Comparison of ENCODE assay signal across 14 cellular contexts in the genomic region with DNA sequence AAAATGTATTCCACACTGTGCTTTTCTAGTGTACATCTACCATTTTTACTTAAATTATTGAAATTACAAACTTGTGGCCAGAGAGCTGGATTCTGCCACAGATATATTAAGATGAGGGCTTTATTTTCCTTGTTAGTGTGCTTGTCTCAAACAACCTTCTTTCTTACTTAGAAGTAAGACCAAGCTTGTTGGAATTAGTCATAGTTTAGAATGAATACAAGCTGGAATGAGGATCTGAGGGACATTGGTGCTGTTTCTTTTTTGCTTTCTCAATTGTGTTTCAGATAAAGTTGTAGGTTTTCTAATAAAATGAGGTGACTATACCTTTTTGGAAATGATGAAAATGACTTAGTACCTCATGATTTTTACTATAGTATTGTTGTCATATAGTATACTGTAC. TPM values are rescaled to one million over a fixed set of nuclear protein-coding genes. Genes with fewer than 3 reads are reported as not detected.
DNase-seq lines count a peak whose midpoint lies in the region; ATAC-seq, FAIRE-seq and TF ChIP-seq lines count a peak whose summit lies in the region.
"Had no signal": no experiment of that assay in that cellular context is flagged by ENCODE, and none has a peak within 500 bp of the region (broad histone marks: within the 10 kb centered on the region; RNA-seq: fewer than 3 reads in every experiment).

No MANE protein-coding gene starts in this region.

- intact Hi-C loops in pancreas (cut with DNase I): no loop called here

- H3K4me3 ChIP-seq in adipocyte (ENCODE audit: low read length): no peak overlapping the region
- no peak overlapping the region for H3K4me3 ChIP-seq in pancreas

- H3K4me1 ChIP-seq in adipocyte (ENCODE audit: control insufficient read depth, insufficient read depth, low read length) (no peaks in the 10 kb centered on the region), pancreas (no peaks in the 10 kb centered on the region)
- H3K4me1 ChIP-seq: BE2C had no signal

- no peak overlapping the region for H3K9ac ChIP-seq in adipocyte (ENCODE audit: low read length)

- TF ChIP-seq POLR2A in GM12892 (IDR thresholded peaks at IDR 0.05; ENCODE audit: low read depth, low read length): no peak

- H3K36me3 ChIP-seq in adipocyte (ENCODE audit: control insufficient read depth, insufficient read depth, low read length, severe bottlenecking): peaks cover 47% of the 10 kb centered on the region
- peaks cover 0 to 14% (median 0%) of the 10 kb centered on the region in 3 donors for H3K36me3 ChIP-seq in pancreas
- H3K36me3 ChIP-seq: BE2C had no signal

- FAIRE-seq in GM12892 (lab: Jason Lieb, UNC) (peak; percentile 17), pancreas (lab: Jason Lieb, UNC) (peak; percentile 51)
- FAIRE-seq: D721Med had no signal

- ATAC-seq in pancreas: no peak
- no peak for ATAC-seq in HG02938 (IDR thresholded peaks at IDR 0.05; ENCODE audit: unreplicated experiment)
- ATAC-seq in HG02852 (IDR thresholded peaks at IDR 0.05; ENCODE audit: unreplicated experiment): no peak
- ATAC-seq: HCT116 had no signal

- H3K9me3 ChIP-seq in adipocyte (ENCODE audit: control insufficient read depth, low read length): no peaks in the 10 kb centered on the region
- no peaks in the 10 kb centered on the region for H3K9me3 ChIP-seq in pancreas
- H3K9me3 ChIP-seq: BE2C had no signal

- no peak overlapping the region for H3K27ac ChIP-seq in pancreas
- H3K27ac ChIP-seq: C4-2B had no signal

- H3K27me3 ChIP-seq in adipocyte (replicated peaks; ENCODE audit: control insufficient read depth, insufficient read depth, low read length): no peaks in the 10 kb centered on the region
- H3K27me3 ChIP-seq in pancreas: no peaks in the 10 kb centered on the region
- H3K27me3 ChIP-seq: BE2C had no signal

- TF ChIP-seq CTCF in pancreas (IDR thresholded peaks at IDR 0.05): no peak

- peak; percentile 3 for DNase-seq in AG08396 (ENCODE audit: low spot score)
- DNase-seq in GM12892 (ENCODE audit: insufficient read length): no peak
- DNase-seq in adipocyte (ENCODE audit: low read depth): peak; percentile 9
- DNase-seq in pancreas: no peak
- no peak for DNase-seq in MV-4-11 (lab: John Stamatoyannopoulos, UW)
- DNase-seq: BE2C; CD4-positive, alpha-beta memory T cell; COR-L47; GF-D8 had no signal

RNA-seq across cellular contexts. Expression of a gene that starts 40.3 kb away (rescaled TPM):
- 11.0 TPM for polyA plus RNA-seq in GM12892 (2012; ENCODE audit: missing spikeins)
- total RNA-seq in pancreas: 10 to 100 TPM; 15.4 to 22.0 (median 18.5) TPM
- polyA plus RNA-seq in pancreas: 10 to 100 TPM in 1 of 2 donors, 1 to 10 TPM in 1; 9.4 to 11.5 TPM

Comparison
In these comparisons a context has a peak if more than half of its experiments do, and no peak if none do; other contexts are left out.
1. DNase-seq: peak in AG08396 (single experiment) and adipocyte (single experiment); none in GM12892 (single experiment), pancreas (0 of 6) and MV-4-11 (single experiment).